In the genomic region with DNA sequence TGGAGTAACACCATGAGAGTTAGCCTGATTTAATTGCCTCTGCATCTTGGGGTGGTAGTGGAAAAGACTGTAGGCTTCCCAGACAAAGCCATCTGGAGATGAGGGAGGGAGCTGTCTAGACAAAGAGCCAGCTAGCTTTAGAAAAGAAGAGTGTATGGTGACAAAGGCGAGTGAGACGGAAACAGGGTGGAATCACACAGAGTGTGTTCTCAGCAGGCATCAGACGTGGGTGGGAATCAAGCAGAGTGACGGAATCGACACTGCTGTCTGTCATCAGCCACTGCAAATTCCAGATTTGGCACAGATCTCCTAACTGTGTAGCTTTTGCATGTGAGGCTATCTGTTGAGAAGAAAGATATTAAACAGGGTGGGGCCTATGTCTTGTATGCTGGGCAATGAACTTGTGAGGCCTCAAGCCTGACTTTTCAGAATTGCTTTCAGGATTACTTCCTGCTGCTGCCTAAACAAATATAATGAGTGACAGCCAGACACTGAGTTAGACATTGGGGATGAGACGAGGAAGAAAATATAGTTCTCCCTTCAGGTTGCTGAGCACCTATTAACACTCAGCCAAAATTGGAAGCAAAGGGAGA, we compare ENCODE assay signal across 22 cellular contexts.
A peak's percentile ranks its signal among the peaks of the same experiment; 100 is the strongest.
DNase-seq lines count a peak whose midpoint lies in the region; ATAC-seq and TF ChIP-seq lines count a peak whose summit lies in the region.
"Had no signal": no experiment of that assay in that cellular context is flagged by ENCODE, and none has a peak within 500 bp of the region (broad histone marks: within the 10 kb centered on the region; RNA-seq: fewer than 3 reads in every experiment).

No MANE protein-coding gene starts in this region.

- ATAC-seq in WTC11 (no peak; the same call in 1 of the 2 replicates), GM18873 (IDR thresholded peaks at IDR 0.05; ENCODE audit: low FRiP score, unreplicated experiment) (no peak)
- ATAC-seq: activated T-cell treated with anti-CD3 and anti-CD28 coated beads, Interleukin-2, amount 50 U/mL, for 72 hours; body of pancreas; HepG2; natural killer cell treated with Interleukin-12 subunit alpha and Interleukin-12 subunit beta and Interleukin-15 and Interleukin-18, amount 100 ng/mL, for 72 hours had no signal

- CTCF ChIA-PET in WTC11 (lab: Charles Lee): no interaction called here

- peaks cover 9% of the 10 kb centered on the region for H3K4me1 Mint-ChIP-seq in WTC11
- H3K4me1 Mint-ChIP-seq: activated CD4-positive, alpha-beta memory T cell treated with anti-CD3 and anti-CD28 coated beads, Interleukin-2, amount 10 ng/mL, durations not matched to agents 7 days and 5 days; memory B cell had no signal

- peaks cover 10% of the 10 kb centered on the region for H3K9me3 Mint-ChIP-seq in WTC11
- H3K9me3 Mint-ChIP-seq: activated CD4-positive, alpha-beta memory T cell treated with anti-CD3 and anti-CD28 coated beads, Interleukin-2, amount 10 ng/mL, durations not matched to agents 7 days and 5 days; activated T-cell treated with anti-CD3 and anti-CD28 coated beads, Interleukin-2, amount 50 U/mL, for 72 hours; memory B cell; natural killer cell treated with Interleukin-12 subunit alpha and Interleukin-12 subunit beta and Interleukin-15 and Interleukin-18, amount 100 ng/mL, for 72 hours; T-helper 1 cell treated with Interleukin-12 subunit alpha and Interleukin-12 subunit beta and Interleukin-4 antibody, amounts not matched to agents 30 μg/mL and 1 μg/mL, for 36 hours had no signal

- POLR2A ChIA-PET in WTC11 (lab: Charles Lee): no interaction called here

- intact Hi-C loops in head of caudate nucleus (cut with DNase I): no loop called here

- no peaks in the 10 kb centered on the region for H3K27me3 Mint-ChIP-seq in WTC11 (ENCODE audit: low read depth)
- H3K27me3 Mint-ChIP-seq: activated naive CD8-positive, alpha-beta T cell treated with anti-CD3 and anti-CD28 coated beads for 36 hours had no signal

- DNase-seq in NCI-H1417 (lab: John Stamatoyannopoulos, UW) (peak in 2 of 3 experiments; percentile 9 to 38), NCI-H1417 treated with DMSO at 0.1 percent for 48 hours (lab: John Stamatoyannopoulos, UW) (no peak), WTC11 (ENCODE audit: low spot score) (no peak), head of caudate nucleus (peak in 38 of 42 donors; percentile 18 to 82 (median 48)), putamen (ENCODE audit: low spot score) (peak; percentile 59), COLO668 (lab: John Stamatoyannopoulos, UW; ENCODE audit: unreplicated experiment) (no peak), NOMO-1 treated with DMSO at 0.1 percent for 48 hours (lab: John Stamatoyannopoulos, UW; ENCODE audit: unreplicated experiment) (no peak)
- DNase-seq: 8988T; activated CD4-positive, alpha-beta memory T cell treated with anti-CD3 and anti-CD28 coated beads, Interleukin-2, amount 10 ng/mL, durations not matched to agents 7 days and 5 days; activated naive CD8-positive, alpha-beta T cell treated with anti-CD3 and anti-CD28 coated beads for 36 hours; activated T-cell treated with anti-CD3 and anti-CD28 coated beads, Interleukin-2, amount 50 U/mL, for 72 hours; body of pancreas; NCI-H187; NCI-H526; SHP77 treated with DMSO at 0.1 percent for 48 hours; stimulated activated naive CD4-positive, alpha-beta T cell treated with Interleukin-2 at 50 U/mL for 16 hours; transverse colon had no signal

- H3K36me3 Mint-ChIP-seq in WTC11: peaks cover 8% of the 10 kb centered on the region
- H3K36me3 Mint-ChIP-seq: memory B cell; natural killer cell treated with Interleukin-12 subunit alpha and Interleukin-12 subunit beta and Interleukin-15 and Interleukin-18, amount 100 ng/mL, for 72 hours had no signal

- peak overlapping the region; percentile 1 for H3K27ac Mint-ChIP-seq in WTC11
- H3K27ac Mint-ChIP-seq: activated CD4-positive, alpha-beta memory T cell treated with anti-CD3 and anti-CD28 coated beads, Interleukin-2, amount 10 ng/mL, durations not matched to agents 7 days and 5 days; activated naive CD8-positive, alpha-beta T cell treated with anti-CD3 and anti-CD28 coated beads for 36 hours; activated T-cell treated with anti-CD3 and anti-CD28 coated beads, Interleukin-2, amount 50 U/mL, for 72 hours; memory B cell; natural killer cell treated with Interleukin-12 subunit alpha and Interleukin-12 subunit beta and Interleukin-15 and Interleukin-18, amount 100 ng/mL, for 72 hours; T-helper 1 cell treated with Interleukin-12 subunit alpha and Interleukin-12 subunit beta and Interleukin-4 antibody, amounts not matched to agents 30 μg/mL and 1 μg/mL, for 36 hours had no signal

- H3K4me3 Mint-ChIP-seq in WTC11: no peak overlapping the region
- H3K4me3 Mint-ChIP-seq: activated CD4-positive, alpha-beta memory T cell treated with anti-CD3 and anti-CD28 coated beads, Interleukin-2, amount 10 ng/mL, durations not matched to agents 7 days and 5 days; activated naive CD8-positive, alpha-beta T cell treated with anti-CD3 and anti-CD28 coated beads for 36 hours; activated T-cell treated with anti-CD3 and anti-CD28 coated beads, Interleukin-2, amount 50 U/mL, for 72 hours; memory B cell; natural killer cell treated with Interleukin-12 subunit alpha and Interleukin-12 subunit beta and Interleukin-15 and Interleukin-18, amount 100 ng/mL, for 72 hours; T-helper 1 cell treated with Interleukin-12 subunit alpha and Interleukin-12 subunit beta and Interleukin-4 antibody, amounts not matched to agents 30 μg/mL and 1 μg/mL, for 36 hours had no signal

- no peak for TF ChIP-seq CTCF in WTC11 (IDR thresholded peaks at IDR 0.05)

TF ChIP-seq in WTC11, 78 proteins besides CTCF, POLR2A, EP300 and RAD21 (continues in another document):
- TF ChIP-seq RELA (CRISPR knock-in tag; IDR thresholded peaks at IDR 0.05; ENCODE audit: borderline replicate concordance): no peak
- no peak for TF ChIP-seq TEAD1 (CRISPR knock-in tag; IDR thresholded peaks at IDR 0.05)
- TF ChIP-seq, protein P1, sequence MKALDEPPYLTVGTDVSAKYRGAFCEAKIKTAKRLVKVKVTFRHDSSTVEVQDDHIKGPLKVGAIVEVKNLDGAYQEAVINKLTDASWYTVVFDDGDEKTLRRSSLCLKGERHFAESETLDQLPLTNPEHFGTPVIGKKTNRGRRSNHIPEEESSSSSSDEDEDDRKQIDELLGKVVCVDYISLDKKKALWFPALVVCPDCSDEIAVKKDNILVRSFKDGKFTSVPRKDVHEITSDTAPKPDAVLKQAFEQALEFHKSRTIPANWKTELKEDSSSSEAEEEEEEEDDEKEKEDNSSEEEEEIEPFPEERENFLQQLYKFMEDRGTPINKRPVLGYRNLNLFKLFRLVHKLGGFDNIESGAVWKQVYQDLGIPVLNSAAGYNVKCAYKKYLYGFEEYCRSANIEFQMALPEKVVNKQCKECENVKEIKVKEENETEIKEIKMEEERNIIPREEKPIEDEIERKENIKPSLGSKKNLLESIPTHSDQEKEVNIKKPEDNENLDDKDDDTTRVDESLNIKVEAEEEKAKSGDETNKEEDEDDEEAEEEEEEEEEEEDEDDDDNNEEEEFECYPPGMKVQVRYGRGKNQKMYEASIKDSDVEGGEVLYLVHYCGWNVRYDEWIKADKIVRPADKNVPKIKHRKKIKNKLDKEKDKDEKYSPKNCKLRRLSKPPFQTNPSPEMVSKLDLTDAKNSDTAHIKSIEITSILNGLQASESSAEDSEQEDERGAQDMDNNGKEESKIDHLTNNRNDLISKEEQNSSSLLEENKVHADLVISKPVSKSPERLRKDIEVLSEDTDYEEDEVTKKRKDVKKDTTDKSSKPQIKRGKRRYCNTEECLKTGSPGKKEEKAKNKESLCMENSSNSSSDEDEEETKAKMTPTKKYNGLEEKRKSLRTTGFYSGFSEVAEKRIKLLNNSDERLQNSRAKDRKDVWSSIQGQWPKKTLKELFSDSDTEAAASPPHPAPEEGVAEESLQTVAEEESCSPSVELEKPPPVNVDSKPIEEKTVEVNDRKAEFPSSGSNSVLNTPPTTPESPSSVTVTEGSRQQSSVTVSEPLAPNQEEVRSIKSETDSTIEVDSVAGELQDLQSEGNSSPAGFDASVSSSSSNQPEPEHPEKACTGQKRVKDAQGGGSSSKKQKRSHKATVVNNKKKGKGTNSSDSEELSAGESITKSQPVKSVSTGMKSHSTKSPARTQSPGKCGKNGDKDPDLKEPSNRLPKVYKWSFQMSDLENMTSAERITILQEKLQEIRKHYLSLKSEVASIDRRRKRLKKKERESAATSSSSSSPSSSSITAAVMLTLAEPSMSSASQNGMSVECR (CRISPR knock-in tag; IDR thresholded peaks at IDR 0.05; ENCODE audit: borderline replicate concordance): no peak
- TF ChIP-seq, protein P2, sequence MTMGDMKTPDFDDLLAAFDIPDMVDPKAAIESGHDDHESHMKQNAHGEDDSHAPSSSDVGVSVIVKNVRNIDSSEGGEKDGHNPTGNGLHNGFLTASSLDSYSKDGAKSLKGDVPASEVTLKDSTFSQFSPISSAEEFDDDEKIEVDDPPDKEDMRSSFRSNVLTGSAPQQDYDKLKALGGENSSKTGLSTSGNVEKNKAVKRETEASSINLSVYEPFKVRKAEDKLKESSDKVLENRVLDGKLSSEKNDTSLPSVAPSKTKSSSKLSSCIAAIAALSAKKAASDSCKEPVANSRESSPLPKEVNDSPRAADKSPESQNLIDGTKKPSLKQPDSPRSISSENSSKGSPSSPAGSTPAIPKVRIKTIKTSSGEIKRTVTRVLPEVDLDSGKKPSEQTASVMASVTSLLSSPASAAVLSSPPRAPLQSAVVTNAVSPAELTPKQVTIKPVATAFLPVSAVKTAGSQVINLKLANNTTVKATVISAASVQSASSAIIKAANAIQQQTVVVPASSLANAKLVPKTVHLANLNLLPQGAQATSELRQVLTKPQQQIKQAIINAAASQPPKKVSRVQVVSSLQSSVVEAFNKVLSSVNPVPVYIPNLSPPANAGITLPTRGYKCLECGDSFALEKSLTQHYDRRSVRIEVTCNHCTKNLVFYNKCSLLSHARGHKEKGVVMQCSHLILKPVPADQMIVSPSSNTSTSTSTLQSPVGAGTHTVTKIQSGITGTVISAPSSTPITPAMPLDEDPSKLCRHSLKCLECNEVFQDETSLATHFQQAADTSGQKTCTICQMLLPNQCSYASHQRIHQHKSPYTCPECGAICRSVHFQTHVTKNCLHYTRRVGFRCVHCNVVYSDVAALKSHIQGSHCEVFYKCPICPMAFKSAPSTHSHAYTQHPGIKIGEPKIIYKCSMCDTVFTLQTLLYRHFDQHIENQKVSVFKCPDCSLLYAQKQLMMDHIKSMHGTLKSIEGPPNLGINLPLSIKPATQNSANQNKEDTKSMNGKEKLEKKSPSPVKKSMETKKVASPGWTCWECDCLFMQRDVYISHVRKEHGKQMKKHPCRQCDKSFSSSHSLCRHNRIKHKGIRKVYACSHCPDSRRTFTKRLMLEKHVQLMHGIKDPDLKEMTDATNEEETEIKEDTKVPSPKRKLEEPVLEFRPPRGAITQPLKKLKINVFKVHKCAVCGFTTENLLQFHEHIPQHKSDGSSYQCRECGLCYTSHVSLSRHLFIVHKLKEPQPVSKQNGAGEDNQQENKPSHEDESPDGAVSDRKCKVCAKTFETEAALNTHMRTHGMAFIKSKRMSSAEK (CRISPR knock-in tag; IDR thresholded peaks at IDR 0.05; ENCODE audit: borderline replicate concordance): no peak

Comparison
In these comparisons a context has a peak if more than half of its experiments do, and no peak if none do; other contexts are left out.
1. DNase-seq: peak in NCI-H1417 (2 of 3), head of caudate nucleus (38 of 42) and putamen (single experiment); none in NCI-H1417 treated with DMSO at 0.1 percent for 48 hours (single experiment), WTC11 (single experiment), COLO668 (single experiment) and NOMO-1 treated with DMSO at 0.1 percent for 48 hours (single experiment).